8 cellular contexts compared by ENCODE assay signal in genomic region chr15:80403712-80404056, GRCh38. TPM values are rescaled to one million over a fixed set of nuclear protein-coding genes. Genes with fewer than 3 reads are reported as not detected.
DNase-seq lines count a peak whose midpoint lies in the region; ATAC-seq and TF ChIP-seq lines count a peak whose summit lies in the region.

No MANE protein-coding gene starts in this region.

- H3K79me2 ChIP-seq in HCT116 (ENCODE audit: insufficient read depth, low read length) = no peaks in the 10 kb centered on the region

- H3K9ac ChIP-seq in HCT116 (ENCODE audit: low read length) (peak overlapping the region; percentile 27; the same call in 1 of the 2 replicates), skeletal muscle tissue (ENCODE audit: low read depth in 1 of 3, low read length in 3 of 3) (peak overlapping the region in 2 of 3 donors; percentile 51 to 60)

- CTCF ChIA-PET in HCT116 (lab: Charles Lee) = no interaction called here

- BruUV-seq in HCT116 (replicated peaks; lab: Mats Ljungman, UMichigan) = no TSS peak

- POLR2A ChIA-PET in HCT116 (lab: Charles Lee) = no interaction called here

- H2AFZ ChIP-seq in HCT116 (ENCODE audit: low read depth, low read length, poor library complexity, severe bottlenecking) = no peak overlapping the region

- TF ChIP-seq RAD21 in HCT116 (IDR thresholded peaks at IDR 0.05; ENCODE audit: low read depth) = no peak

- no peaks in the 10 kb centered on the region for H3K9me2 ChIP-seq in HCT116 (ENCODE audit: insufficient read depth)

- RAD21 ChIA-PET in HCT116 (lab: Charles Lee; ENCODE audit: low non-redundant PET in 1 of 2, low total read pairs in 2 of 2, uncharacterized antibody in 2 of 2, unreplicated experiment in 2 of 2) = no interaction called here

- H3K27ac ChIP-seq in HCT116 (ENCODE audit: low read depth, low read length) (peak overlapping the region; percentile 32; the same call in 1 of the 2 replicates), angular gyrus (ENCODE audit: low read depth, low read length) (peak overlapping the region; percentile 89), skeletal muscle tissue (ENCODE audit: low read depth, low read length) (no peak overlapping the region)

- intact Hi-C loops in HCT116 (cut with micrococcal nuclease) = no loop called here

- H3K27me3 ChIP-seq in HCT116 (ENCODE audit: insufficient read depth, low read length) = 0 out of 2 replicates have a peak, but pooled peaks cover 3% of the 10 kb centered on the region
- H3K27me3 ChIP-seq in skeletal muscle tissue (ENCODE audit: control insufficient read depth in 3 of 3, insufficient read depth in 3 of 3, low read length in 3 of 3) = peaks cover 0 to 17% (median 6%) of the 10 kb centered on the region in 3 donors

- H4K20me1 ChIP-seq in HCT116 (ENCODE audit: insufficient read depth) = no peaks in the 10 kb centered on the region

- no peak for TF ChIP-seq CTCF in HCT116 (IDR thresholded peaks at IDR 0.05 in 2 of 3, conservative IDR thresholded peaks at IDR 0.05 in 1 of 3; ENCODE audit: borderline replicate concordance in 1 of 3, insufficient read depth in 1 of 3, low read depth in 2 of 3, low read length in 2 of 3)

- H3K4me3 ChIP-seq in HCT116 (replicated peaks in 1 of 2; ENCODE audit: low read depth in 1 of 2, low read length in 2 of 2) = peak overlapping the region; percentile 16 to 54; a peak in 3 of 4 replicates
- peak overlapping the region; percentile 55 for H3K4me3 ChIP-seq in iPS-11a (ENCODE audit: low read depth, low read length)
- peak overlapping the region in 2 of 3 donors; percentile 51 to 52 for H3K4me3 ChIP-seq in skeletal muscle tissue (ENCODE audit: low read length in 3 of 3)

- H3K9me3 ChIP-seq in HCT116 (ENCODE audit: control insufficient read depth in 1 of 2, insufficient read depth in 1 of 2, low read depth in 1 of 2, low read length in 2 of 2) = no peaks in the 10 kb centered on the region
- no peaks in the 10 kb centered on the region for H3K9me3 ChIP-seq in skeletal muscle tissue (ENCODE audit: control insufficient read depth in 3 of 3, low read length in 3 of 3)

- DNase-seq in HCT116 (ENCODE audit: low read depth, low spot score) = no peak
- no peak for DNase-seq in stimulated activated CD4-positive, alpha-beta T cell treated with anti-CD3 and anti-CD28 coated beads, Interleukin-2, amount 100 ng/mL, for 48 hours
- DNase-seq in activated CD4-positive, alpha-beta T cell treated with anti-CD3 and anti-CD28 coated beads, Interleukin-2, amount 50 U/mL, for 4 hours = no peak

- no peak for TF ChIP-seq POLR2A in HCT116 (IDR thresholded peaks at IDR 0.05; ENCODE audit: borderline replicate concordance, extremely low read depth, insufficient read depth, insufficient read length)

- H3K4me1 ChIP-seq in HCT116 (ENCODE audit: control insufficient read depth in 1 of 2, insufficient read depth in 2 of 2, low read length in 2 of 2) (peaks cover 0 to 5% of the 10 kb centered on the region in 2 experiments; a peak in 1 of 4 replicates), skeletal muscle tissue (ENCODE audit: control insufficient read depth in 3 of 3, insufficient read depth in 3 of 3, low read length in 3 of 3) (peaks cover 7 to 9% (median 8%) of the 10 kb centered on the region in 3 donors)

- peak overlapping the region; percentile 57 for H3K4me2 ChIP-seq in HCT116 (ENCODE audit: low read length)

- H3K36me3 ChIP-seq in HCT116 (ENCODE audit: control insufficient read depth in 1 of 2, insufficient read depth in 2 of 2, low read length in 2 of 2) = no peaks in the 10 kb centered on the region
- H3K36me3 ChIP-seq in skeletal muscle tissue (ENCODE audit: control insufficient read depth in 3 of 3, insufficient read depth in 3 of 3, low read length in 3 of 3) = no peaks in the 10 kb centered on the region

- ATAC-seq in HCT116 (peak; percentile 37), HG03045 (IDR thresholded peaks at IDR 0.05; ENCODE audit: unreplicated experiment) (no peak), HG03039 (IDR thresholded peaks at IDR 0.05; ENCODE audit: unreplicated experiment) (no peak)

TF ChIP-seq in HCT116, 20 proteins besides CTCF, POLR2A, EP300 and RAD21:
- no peak for TF ChIP-seq YY1 (IDR thresholded peaks at IDR 0.05; ENCODE audit: extremely low read depth, insufficient replicate concordance, low read depth, low read length)
- TF ChIP-seq CBX3 (IDR thresholded peaks at IDR 0.05; ENCODE audit: low read depth) = no peak
- TF ChIP-seq POLR2AphosphoS5 (IDR thresholded peaks at IDR 0.05; ENCODE audit: low read depth, low read length) = no peak
- no peak for TF ChIP-seq EZH2 (IDR thresholded peaks at IDR 0.05)
- TF ChIP-seq ZFX (IDR thresholded peaks at IDR 0.05) = no peak
- TF ChIP-seq TCF7L2 (IDR thresholded peaks at IDR 0.05; ENCODE audit: borderline replicate concordance, extremely low read depth, insufficient read depth, insufficient read length) = no peak
- no peak for TF ChIP-seq EZH2phosphoT487 (IDR thresholded peaks at IDR 0.05; ENCODE audit: borderline replicate concordance)
- TF ChIP-seq CEBPB (IDR thresholded peaks at IDR 0.05; ENCODE audit: low read depth) = no peak
- TF ChIP-seq FOSL1 (IDR thresholded peaks at IDR 0.05; ENCODE audit: low read depth) = no peak
TF ChIP-seq in HCT116: peak in this region for 0.

RNA-seq across cellular contexts. Expression of gene ARNT2, which starts 0.5 kb away (rescaled TPM):
- 3.0 TPM for total RNA-seq in HCT116 (2021; ENCODE audit: unreplicated experiment)
- polyA plus RNA-seq in HCT116 (2012) = 2.1 and 2.6 TPM in 2 replicates
- 2.1 TPM for total RNA-seq in skeletal muscle tissue
